ENCODE assay signal across 2 cellular contexts in the genomic region with DNA sequence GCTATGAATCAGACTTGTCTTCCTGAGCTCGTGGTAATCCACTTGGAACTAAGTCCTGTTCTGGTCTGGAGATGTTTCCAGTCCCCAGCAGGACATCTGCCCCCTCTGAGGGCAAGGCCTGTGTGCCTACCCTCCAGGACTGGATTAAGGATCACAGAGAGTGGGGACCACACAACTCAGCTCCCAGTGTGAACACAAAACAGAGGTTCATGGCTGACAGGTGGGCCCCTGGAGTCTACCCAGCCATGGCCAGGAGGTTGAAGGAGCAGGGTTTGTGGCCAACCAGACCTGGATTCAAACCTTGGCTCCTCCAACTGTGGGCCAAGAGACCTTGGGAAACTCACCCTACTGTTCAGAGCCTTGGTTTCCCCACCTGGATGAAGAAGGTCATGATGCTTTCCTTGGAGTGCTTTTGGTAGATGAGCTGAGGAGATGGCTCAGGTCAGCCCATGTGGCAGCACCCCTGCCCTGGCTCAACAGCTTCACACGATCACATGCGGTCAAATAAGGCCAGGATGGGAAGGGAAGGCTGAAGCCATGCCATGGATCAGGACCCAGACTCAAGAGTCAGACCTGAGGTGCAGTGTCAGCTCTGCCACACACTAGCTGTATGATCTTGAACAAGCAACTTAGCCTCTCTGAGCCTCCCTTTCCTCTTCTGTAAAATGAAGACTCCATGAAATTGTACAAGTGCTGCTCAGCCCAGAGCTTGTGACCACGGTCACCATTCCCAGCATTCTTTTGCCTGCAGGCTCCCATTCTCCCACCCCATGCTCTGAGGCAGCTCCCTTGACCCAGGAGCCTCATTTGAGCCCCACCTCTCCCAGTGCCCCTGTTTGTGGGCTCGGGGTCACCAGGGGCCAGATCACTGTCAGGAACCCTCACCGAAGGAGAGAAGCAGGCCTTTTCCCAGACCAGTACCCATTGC.
TF ChIP-seq lines count a peak whose summit lies in the region.

No MANE protein-coding gene starts in this region.

TF ChIP-seq in IMR-90, 13 proteins besides CTCF, POLR2A, EP300 and RAD21:
- TF ChIP-seq RFX5 (IDR thresholded peaks at IDR 0.05; ENCODE audit: low read depth, low read length) (no peak), RCOR1 (IDR thresholded peaks at IDR 0.05; ENCODE audit: insufficient replicate concordance, low read length) (no peak), CHD1 (IDR thresholded peaks at IDR 0.05; ENCODE audit: low read depth, low read length) (no peak), FOS (IDR thresholded peaks at IDR 0.05; ENCODE audit: low read depth, low read length) (no peak), BHLHE40 (IDR thresholded peaks at IDR 0.05; ENCODE audit: low read depth, low read length) (no peak), MAFK (IDR thresholded peaks at IDR 0.05; ENCODE audit: low read depth, low read length) (no peak), MAZ (IDR thresholded peaks at IDR 0.05; ENCODE audit: borderline replicate concordance, low read depth, low read length) (no peak), SMC3 (IDR thresholded peaks at IDR 0.05; ENCODE audit: low read depth, low read length) (no peak), NFE2L2 (IDR thresholded peaks at IDR 0.05; ENCODE audit: low read depth, low read length) (no peak), CEBPB (IDR thresholded peaks at IDR 0.05; ENCODE audit: low read depth, low read length) (no peak), MXI1 (IDR thresholded peaks at IDR 0.05; ENCODE audit: borderline replicate concordance, low read depth, low read length) (no peak)
- TF ChIP-seq, protein P1, sequence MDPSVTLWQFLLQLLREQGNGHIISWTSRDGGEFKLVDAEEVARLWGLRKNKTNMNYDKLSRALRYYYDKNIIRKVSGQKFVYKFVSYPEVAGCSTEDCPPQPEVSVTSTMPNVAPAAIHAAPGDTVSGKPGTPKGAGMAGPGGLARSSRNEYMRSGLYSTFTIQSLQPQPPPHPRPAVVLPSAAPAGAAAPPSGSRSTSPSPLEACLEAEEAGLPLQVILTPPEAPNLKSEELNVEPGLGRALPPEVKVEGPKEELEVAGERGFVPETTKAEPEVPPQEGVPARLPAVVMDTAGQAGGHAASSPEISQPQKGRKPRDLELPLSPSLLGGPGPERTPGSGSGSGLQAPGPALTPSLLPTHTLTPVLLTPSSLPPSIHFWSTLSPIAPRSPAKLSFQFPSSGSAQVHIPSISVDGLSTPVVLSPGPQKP (IDR thresholded peaks at IDR 0.05; ENCODE audit: borderline replicate concordance, low read depth, low read length) = no peak
- TF ChIP-seq, protein P2, sequence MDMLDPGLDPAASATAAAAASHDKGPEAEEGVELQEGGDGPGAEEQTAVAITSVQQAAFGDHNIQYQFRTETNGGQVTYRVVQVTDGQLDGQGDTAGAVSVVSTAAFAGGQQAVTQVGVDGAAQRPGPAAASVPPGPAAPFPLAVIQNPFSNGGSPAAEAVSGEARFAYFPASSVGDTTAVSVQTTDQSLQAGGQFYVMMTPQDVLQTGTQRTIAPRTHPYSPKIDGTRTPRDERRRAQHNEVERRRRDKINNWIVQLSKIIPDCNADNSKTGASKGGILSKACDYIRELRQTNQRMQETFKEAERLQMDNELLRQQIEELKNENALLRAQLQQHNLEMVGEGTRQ (IDR thresholded peaks at IDR 0.05; ENCODE audit: low read depth, low read length) = no peak

TF ChIP-seq in H1, 55 proteins besides CTCF, POLR2A, EP300 and RAD21:
- TF ChIP-seq SP4 (IDR thresholded peaks at IDR 0.05; ENCODE audit: low read length) = no peak
- no peak for TF ChIP-seq SIX5 (IDR thresholded peaks at IDR 0.05; ENCODE audit: low read depth, low read length)
- TF ChIP-seq, protein P2 (IDR thresholded peaks at IDR 0.05; ENCODE audit: low read length) = no peak
- no peak for TF ChIP-seq FOSL1 (IDR thresholded peaks at IDR 0.05; ENCODE audit: insufficient read depth, low read depth, low read length)
